ENCODE assay signal across 18 cellular contexts in the genomic region with DNA sequence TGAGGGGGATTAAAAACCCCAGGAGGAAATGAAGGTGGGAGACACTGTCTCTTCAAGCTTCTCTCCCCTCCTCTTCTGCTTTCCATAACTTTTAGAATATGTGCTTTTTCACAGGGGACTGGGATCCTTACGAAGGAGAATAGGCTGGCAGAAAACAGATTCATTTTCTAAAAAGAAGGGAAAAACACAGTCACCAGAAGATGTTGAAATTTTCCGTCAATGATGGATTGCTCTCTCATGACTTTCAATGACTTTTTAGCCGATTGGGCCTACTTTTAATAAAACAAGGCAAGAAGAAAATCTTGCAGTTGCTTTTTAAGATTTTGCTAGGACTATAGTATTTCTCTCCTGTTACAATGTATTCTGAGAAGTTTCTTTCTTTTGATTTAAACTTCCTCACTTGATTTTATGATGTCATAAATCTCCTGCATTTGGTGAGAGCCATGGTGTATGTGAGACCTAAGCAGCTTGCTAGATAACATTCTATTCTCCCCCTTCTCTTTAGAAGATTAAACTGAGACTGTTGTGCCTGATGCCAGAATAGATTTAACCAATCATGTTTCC.
"Had no signal": no experiment of that assay in that cellular context is flagged by ENCODE, and none has a peak within 500 bp of the region (broad histone marks: within the 10 kb centered on the region; RNA-seq: fewer than 3 reads in every experiment).

No MANE protein-coding gene starts in this region.

- ATAC-seq: activated CD4-positive, alpha-beta T cell treated with anti-CD3 and anti-CD28 coated beads for 36 hours; activated T-cell treated with anti-CD3 and anti-CD28 coated beads, Interleukin-2, amount 50 U/mL, for 72 hours; body of pancreas had no signal

- H3K4me1 ChIP-seq: body of pancreas had no signal

- DNase-seq: activated CD4-positive, alpha-beta memory T cell treated with anti-CD3 and anti-CD28 coated beads, Interleukin-2, amount 10 ng/mL, durations not matched to agents 7 days and 5 days; activated CD4-positive, alpha-beta T cell treated with anti-CD3 and anti-CD28 coated beads for 36 hours; activated CD8-positive, alpha-beta memory T cell treated with anti-CD3 and anti-CD28 coated beads, Interleukin-2, amount 50 U/mL, for 4 hours; activated gamma-delta T cell treated with Interleukin-2 at 50 U/mL for 16 hours; activated naive CD8-positive, alpha-beta T cell treated with anti-CD3 and anti-CD28 coated beads, Interleukin-2, amount 10 ng/mL, durations not matched to agents 7 days and 5 days; activated T-cell treated with anti-CD3 and anti-CD28 coated beads, Interleukin-2, amount 50 U/mL, for 72 hours; body of pancreas; central memory CD4-positive, alpha-beta T cell; cortex of kidney; effector CD8-positive, alpha-beta T cell; left ventricle myocardium inferior; retina; T-helper 1 cell; upper lobe of left lung; WERI-Rb-1 had no signal

- H3K27me3 ChIP-seq: body of pancreas, upper lobe of left lung had no signal

- H3K27ac ChIP-seq: body of pancreas, left ventricle myocardium inferior, parathyroid adenoma, SK-N-MC, WERI-Rb-1 had no signal

- H3K4me3 ChIP-seq: body of pancreas, left ventricle myocardium inferior, SK-N-MC, smooth muscle cell, upper lobe of left lung had no signal

- H3K36me3 ChIP-seq: left ventricle myocardium inferior, upper lobe of left lung had no signal

- H3K9me3 ChIP-seq: body of pancreas, left ventricle myocardium inferior, upper lobe of left lung had no signal
